ENCODE assay signal across 27 cellular contexts in the genomic region with DNA sequence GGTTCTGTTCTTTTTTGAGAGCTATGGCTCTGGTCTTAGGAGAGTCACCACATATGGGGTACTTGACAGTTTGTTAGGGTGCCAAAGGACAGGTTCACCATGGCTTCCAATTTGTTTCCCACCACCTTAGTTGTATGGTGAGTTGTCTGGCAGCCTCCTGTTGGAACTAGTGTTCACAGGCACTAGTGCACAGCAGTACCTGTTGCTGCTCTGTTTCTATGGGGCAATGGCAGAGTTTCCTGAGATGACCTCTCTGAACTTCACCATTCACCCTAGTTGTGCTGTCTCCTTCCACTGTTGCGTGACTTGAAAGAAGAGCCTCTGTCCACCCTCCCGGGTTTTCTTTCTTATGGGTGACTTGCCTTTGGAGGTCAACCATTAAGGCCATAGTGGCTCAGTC.
A peak's percentile ranks its signal among the peaks of the same experiment; 100 is the strongest.
DNase-seq lines count a peak whose midpoint lies in the region; ATAC-seq, FAIRE-seq and TF ChIP-seq lines count a peak whose summit lies in the region.
"Had no signal": no experiment of that assay in that cellular context is flagged by ENCODE, and none has a peak within 500 bp of the region (broad histone marks: within the 10 kb centered on the region; RNA-seq: fewer than 3 reads in every experiment).

No MANE protein-coding gene starts in this region.

- BruUV-seq in mammary epithelial cell (replicated peaks; lab: Mats Ljungman, UMichigan) (no TSS peak), PC-9 (replicated peaks; lab: Mats Ljungman, UMichigan) (no TSS peak)

- no peak overlapping the region for H4K12ac ChIP-seq in trophoblast cell (ENCODE audit: low read depth, low read length)

- H2BK12ac ChIP-seq in trophoblast cell (ENCODE audit: low read length) = no peak overlapping the region

- in situ Hi-C loops in mammary epithelial cell (cut with MboI; ENCODE audit: low sequenced_read_pairs in 2 of 2) = no loop called here
- in situ Hi-C loops in gastrocnemius medialis (cut with MboI; ENCODE audit: low sequenced_read_pairs in 4 of 4) = loop anchor here in 1 of 4 donors (25.0 kb wide), 1 partner anchor 1163 kb away; no protein-coding TSS in a partner anchor

- no peak for FAIRE-seq in frontal cortex (lab: Jason Lieb, UNC)
- FAIRE-seq: A204.1, GM12878, GM12892, GM18507, GM19239 had no signal

- no peak overlapping the region for H2AFZ ChIP-seq in GM23338
- H2AFZ ChIP-seq in trophoblast cell (ENCODE audit: insufficient read depth, low read length, poor library complexity) = no peak overlapping the region
- H2AFZ ChIP-seq in mammary epithelial cell (ENCODE audit: low read depth, low read length) = no peak overlapping the region
- no peak overlapping the region for H2AFZ ChIP-seq in PC-9

- H2AK5ac ChIP-seq in trophoblast cell (ENCODE audit: low read length) = no peak overlapping the region

- TF ChIP-seq CTCF in GM23338 (conservative IDR thresholded peaks at IDR 0.05; ENCODE audit: low read depth in 2 of 2) (no peak), WTC11 (IDR thresholded peaks at IDR 0.05) (no peak), mammary epithelial cell (conservative IDR thresholded peaks at IDR 0.05 in 1 of 2, IDR thresholded peaks at IDR 0.05 in 1 of 2; ENCODE audit: extremely low read depth in 1 of 2, insufficient read depth in 1 of 2, low read depth in 1 of 2, low read length in 2 of 2) (no peak), gastrocnemius medialis (IDR thresholded peaks at IDR 0.05 in 4 of 5, conservative IDR thresholded peaks at IDR 0.05 in 1 of 5) (no peak), PC-9 (conservative IDR thresholded peaks at IDR 0.05) (no peak)

- H3K4me3 Mint-ChIP-seq in GM23338 (no peak overlapping the region), WTC11 (no peak overlapping the region)
- H3K4me3 Mint-ChIP-seq: CD4-positive, alpha-beta T cell; CD8-positive, alpha-beta memory T cell had no signal

- H4K8ac ChIP-seq in trophoblast cell (ENCODE audit: low read depth, low read length) = no peak overlapping the region

- intact Hi-C loops in mammary epithelial cell (cut with micrococcal nuclease) = no loop called here
- intact Hi-C loops in gastrocnemius medialis (cut with DNase I; ENCODE audit: low total_unique reads) = no loop called here
- intact Hi-C loops in PC-9 (cut with micrococcal nuclease; ENCODE audit: unreplicated experiment) = no loop called here

- H3K9me3 Mint-ChIP-seq in GM23338 (no peaks in the 10 kb centered on the region), WTC11 (no peaks in the 10 kb centered on the region)
- H3K9me3 Mint-ChIP-seq: CD4-positive, alpha-beta T cell had no signal

- peaks cover 26% of the 10 kb centered on the region for H3F3A ChIP-seq in GM23338 (replicated peaks; ENCODE audit: low read depth)
- peaks cover 7% of the 10 kb centered on the region; the same call in 1 of the 2 replicates for H3F3A ChIP-seq in PC-9 (ENCODE audit: insufficient read depth, low read depth)

- H3K79me2 ChIP-seq in GM23338 (replicated peaks; ENCODE audit: insufficient read depth) = peaks cover 100% of the 10 kb centered on the region
- H3K79me2 ChIP-seq in trophoblast cell (ENCODE audit: control insufficient read depth, insufficient read depth, low read length, poor library complexity) = peaks cover 2% of the 10 kb centered on the region
- H3K79me2 ChIP-seq in mammary epithelial cell (ENCODE audit: insufficient read depth, low read length) = peaks cover 98% of the 10 kb centered on the region
- peaks cover 97% of the 10 kb centered on the region for H3K79me2 ChIP-seq in PC-9 (ENCODE audit: low read depth)

- no peak for ATAC-seq in GM23338
- ATAC-seq in WTC11 = no peak
- no peak for ATAC-seq in gastrocnemius medialis
- ATAC-seq: GM12878 had no signal

- no peak overlapping the region for H2BK120ac ChIP-seq in trophoblast cell (ENCODE audit: insufficient read depth, low read length, poor library complexity)

- H3K79me1 ChIP-seq in trophoblast cell (ENCODE audit: low read length) = no peaks in the 10 kb centered on the region

- WGBS in trophoblast cell (ENCODE audit: extremely low coverage, insufficient coverage, insufficient read length) = no CpG with 5 or more reads among the region's 2 CpGs
- 100% methylated on average over 1 of the region's 2 CpGs for WGBS in mammary epithelial cell (ENCODE audit: low coverage, missing lambda C conversion rate)

- H3K4ac ChIP-seq in trophoblast cell (ENCODE audit: low read depth, low read length) = peak overlapping the region; percentile 33

- H3K27ac ChIP-seq in GM23338 (ENCODE audit: low read depth) (peak overlapping the region; percentile 76; the same call in 1 of the 2 replicates), trophoblast cell (ENCODE audit: low read depth, low read length) (no peak overlapping the region), mammary epithelial cell (ENCODE audit: insufficient read depth, low read depth, low read length) (no peak overlapping the region), gastrocnemius medialis (no peak overlapping the region), PC-9 (no peak overlapping the region)
- H3K27ac ChIP-seq: BLaER1 had no signal

- H3K36me3 ChIP-seq in GM23338 (ENCODE audit: insufficient read depth) (peaks cover 29% of the 10 kb centered on the region), trophoblast cell (ENCODE audit: control insufficient read depth in 1 of 2, insufficient read depth in 2 of 2, low read length in 2 of 2) (peaks cover 0 to 2% of the 10 kb centered on the region in 2 experiments), mammary epithelial cell (ENCODE audit: insufficient read depth, low read length) (no peaks in the 10 kb centered on the region), gastrocnemius medialis (no peaks in the 10 kb centered on the region), PC-9 (ENCODE audit: low read depth) (no peaks in the 10 kb centered on the region)

- H3K4me2 ChIP-seq in GM23338 = 0 out of 2 replicates have a peak overlapping the region, but pooled peaks have one; percentile 52
- no peak overlapping the region for H3K4me2 ChIP-seq in trophoblast cell (ENCODE audit: low read length)
- H3K4me2 ChIP-seq in mammary epithelial cell (ENCODE audit: insufficient read depth, low read depth, low read length) = no peak overlapping the region
- H3K4me2 ChIP-seq in PC-9 = no peak overlapping the region

- POLR2A ChIA-PET in WTC11 (lab: Charles Lee) = no interaction called here
- POLR2A ChIA-PET in PC-9 (lab: Charles Lee; ENCODE audit: unreplicated experiment) = no interaction called here

- CTCF ChIA-PET in WTC11 (lab: Charles Lee) = no interaction called here
- CTCF ChIA-PET in mammary epithelial cell (lab: Charles Lee; ENCODE audit: low non-redundant PET) = no interaction called here
- CTCF ChIA-PET in PC-9 (lab: Charles Lee) = no interaction called here

- no peak for TF ChIP-seq POLR2A in gastrocnemius medialis (IDR thresholded peaks at IDR 0.05)

- H3K9me3 ChIP-seq in trophoblast cell (ENCODE audit: insufficient read depth, low read depth, low read length) (no peaks in the 10 kb centered on the region), mammary epithelial cell (replicated peaks; ENCODE audit: insufficient read depth, low read length) (no peaks in the 10 kb centered on the region), gastrocnemius medialis (no peaks in the 10 kb centered on the region), PC-9 (ENCODE audit: insufficient read depth, low read depth) (no peaks in the 10 kb centered on the region)
- H3K9me3 ChIP-seq: BE2C, BLaER1 had no signal

- H3K27me3 Mint-ChIP-seq in GM23338 (ENCODE audit: insufficient read depth, low read depth, poor library complexity) = peaks cover 25% of the 10 kb centered on the region
- H3K27me3 Mint-ChIP-seq in WTC11 (ENCODE audit: low read depth) = no peaks in the 10 kb centered on the region
- H3K27me3 Mint-ChIP-seq: CD4-positive, alpha-beta T cell; CD8-positive, alpha-beta memory T cell had no signal

- H3K27ac Mint-ChIP-seq in GM23338 (no peak overlapping the region), WTC11 (peak overlapping the region; percentile 71; the same call in 1 of the 2 replicates)

- dilution Hi-C loops in mammary epithelial cell (cut with HindIII; ENCODE audit: low sequenced_read_pairs) = no loop called here

- H4K91ac ChIP-seq in trophoblast cell (ENCODE audit: low read depth, low read length) = no peak overlapping the region

- no peak overlapping the region for H3K23ac ChIP-seq in trophoblast cell (ENCODE audit: low read length)

- H3K4me3 ChIP-seq in GM23338 = no peak overlapping the region
- no peak overlapping the region for H3K4me3 ChIP-seq in trophoblast cell (ENCODE audit: low read depth, low read length)
- H3K4me3 ChIP-seq in mammary epithelial cell (replicated peaks in 1 of 3; ENCODE audit: insufficient read depth in 1 of 3, low read depth in 2 of 3, low read length in 3 of 3) = no peak overlapping the region
- H3K4me3 ChIP-seq in gastrocnemius medialis = no peak overlapping the region
- H3K4me3 ChIP-seq in PC-9 = no peak overlapping the region
- H3K4me3 ChIP-seq: BLaER1, GM12878 had no signal

- H2BK5ac ChIP-seq in trophoblast cell (ENCODE audit: low read depth, low read length, poor library complexity) = no peak overlapping the region

- H3K14ac ChIP-seq in trophoblast cell (ENCODE audit: low read length) = peak overlapping the region; percentile 20

- H3K36me3 Mint-ChIP-seq in GM23338 (ENCODE audit: low read depth) (peaks cover 17% of the 10 kb centered on the region), WTC11 (peaks cover 11% of the 10 kb centered on the region)

- H3K9ac ChIP-seq in trophoblast cell (ENCODE audit: low read length) (no peak overlapping the region), mammary epithelial cell (ENCODE audit: insufficient read depth, low read length) (no peak overlapping the region)
- H3K9ac ChIP-seq: BLaER1 had no signal

- H3K27me3 ChIP-seq in GM23338 (ENCODE audit: insufficient read depth) (no peaks in the 10 kb centered on the region), trophoblast cell (ENCODE audit: insufficient read depth, low read length) (no peaks in the 10 kb centered on the region), mammary epithelial cell (ENCODE audit: insufficient read depth, low read length) (no peaks in the 10 kb centered on the region), gastrocnemius medialis (no peaks in the 10 kb centered on the region), PC-9 (ENCODE audit: insufficient read depth, low read depth) (no peaks in the 10 kb centered on the region)
- H3K27me3 ChIP-seq: BE2C, BLaER1 had no signal

- peaks cover 49% of the 10 kb centered on the region for H3K4me1 Mint-ChIP-seq in GM23338
- H3K4me1 Mint-ChIP-seq in WTC11 = peaks cover 60% of the 10 kb centered on the region

- H4K20me1 ChIP-seq in GM23338 (replicated peaks; ENCODE audit: insufficient read depth) (peaks cover 100% of the 10 kb centered on the region), mammary epithelial cell (ENCODE audit: insufficient read depth, low read length) (no peaks in the 10 kb centered on the region), PC-9 (ENCODE audit: insufficient read depth) (peaks cover 33% of the 10 kb centered on the region)

- peak overlapping the region; percentile 52 for H3K18ac ChIP-seq in trophoblast cell (ENCODE audit: low read length)

- DNase-seq in GM23338 (ENCODE audit: low spot score) = no peak
- DNase-seq in WTC11 (ENCODE audit: low spot score) = no peak
- no peak for DNase-seq in trophoblast cell
- DNase-seq in mammary epithelial cell = no peak
- DNase-seq in gastrocnemius medialis = no peak
- no peak for DNase-seq in frontal cortex (ENCODE audit: low spot score in 2 of 2)
- no peak for DNase-seq in PC-9
- DNase-seq: 8988T; ACHN; BE2C; C1 segment of cervical spinal cord; CD4-positive, alpha-beta T cell; CD8-positive, alpha-beta memory T cell; COR-L47; DMS 273 treated with DMSO at 0.1 percent for 48 hours; DMS153; DMS53; DMS79; DND-41; EL; GDM1 had no signal

- H3K4me1 ChIP-seq in GM23338 (ENCODE audit: insufficient read depth) (peaks cover 95% of the 10 kb centered on the region), trophoblast cell (ENCODE audit: control insufficient read depth in 1 of 2, insufficient read depth in 2 of 2, low read length in 2 of 2) (peaks cover 6 to 8% of the 10 kb centered on the region in 2 experiments), mammary epithelial cell (ENCODE audit: insufficient read depth, low read length) (peaks cover 21% of the 10 kb centered on the region), gastrocnemius medialis (peaks cover 73 to 82% of the 10 kb centered on the region in 2 donors), PC-9 (replicated peaks; ENCODE audit: insufficient read depth) (no peaks in the 10 kb centered on the region)

- H3K9me2 ChIP-seq in GM23338 (ENCODE audit: insufficient read depth) (no peaks in the 10 kb centered on the region), PC-9 (ENCODE audit: insufficient read depth) (no peaks in the 10 kb centered on the region)
